In genomic region chr1:153426809-153427208, GRCh38 we compare ENCODE assay signal across 11 cellular contexts. TPM values are rescaled to one million over a fixed set of nuclear protein-coding genes. Genes with fewer than 3 reads are reported as not detected.
"Had no signal": no experiment of that assay in that cellular context is flagged by ENCODE, and none has a peak within 500 bp of the region (broad histone marks: within the 10 kb centered on the region; RNA-seq: fewer than 3 reads in every experiment).

No MANE protein-coding gene starts in this region.

- H3K4me2 ChIP-seq: GM23338, KMS-11 had no signal

- H3K4me1 ChIP-seq: HAP-1 had no signal

- H3K9me3 Mint-ChIP-seq: GM23338, HFFc6 had no signal

- H2AFZ ChIP-seq: GM23338 had no signal

- H3K4me3 ChIP-seq: GM23338, HAP-1 had no signal

- ATAC-seq: GM23338, HCT116, HepG2 had no signal

- H3K36me3 ChIP-seq: HAP-1 had no signal

- H3K27ac Mint-ChIP-seq: GM23338, HFFc6, IgD-negative memory B cell had no signal

- H3K4me1 Mint-ChIP-seq: GM23338 had no signal

- H3K9ac ChIP-seq: KMS-11 had no signal

- H3K27ac ChIP-seq: HL-60, KMS-11 had no signal

- H3K4me3 Mint-ChIP-seq: GM23338, HFFc6, IgD-negative memory B cell had no signal

- H3K9me3 ChIP-seq: HAP-1 had no signal

- DNase-seq: HFFc6, KBM-7 had no signal

RNA-seq across cellular contexts. Expression of gene S100A7A, which starts 10.5 kb away (rescaled TPM):
- total RNA-seq: GM23338, H1, HepG2, HFFc6, HT1080 had no signal
- polyA plus RNA-seq: GM23338, H1, HepG2, IgD-negative memory B cell had no signal

RNA-seq across cellular contexts. Expression of gene S100A7, which starts 33.6 kb away (rescaled TPM):
- total RNA-seq: GM23338, H1, HepG2, HFFc6, HT1080 had no signal
- polyA plus RNA-seq: GM23338, H1, HepG2, IgD-negative memory B cell had no signal

RNA-seq across cellular contexts. Expression of gene S100A8, which starts 35.9 kb away (rescaled TPM):
- total RNA-seq: GM23338, H1, HepG2, HFFc6, HT1080 had no signal
- polyA plus RNA-seq: GM23338, H1, HepG2 had no signal

RNA-seq across cellular contexts. Expression of gene S100A12, which starts 51.4 kb away (rescaled TPM):
- total RNA-seq: GM23338, H1, HepG2, HFFc6, HT1080 had no signal
- polyA plus RNA-seq: GM23338, H1, HepG2 had no signal
